ENCODE assay signal across 13 cellular contexts in the genomic region with DNA sequence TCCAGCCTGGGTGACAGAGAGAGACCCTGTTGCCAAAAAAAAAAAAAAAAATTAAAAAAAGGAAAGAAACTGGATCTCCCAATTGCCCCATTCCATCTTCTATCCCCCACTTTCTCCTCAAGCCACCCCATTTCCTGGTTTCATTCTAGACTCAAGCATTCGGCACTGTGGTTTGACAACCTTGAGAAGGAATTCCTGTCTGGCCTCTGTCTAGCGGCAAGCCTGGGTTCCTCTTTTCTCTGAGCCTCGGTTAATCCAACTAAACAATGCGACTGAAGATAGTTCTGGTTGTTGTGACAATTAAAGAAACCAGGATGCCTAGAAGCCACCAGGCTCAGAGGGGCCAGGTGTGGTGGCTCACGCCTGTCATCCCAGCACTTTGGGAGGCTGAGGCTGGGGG. TPM values are rescaled to one million over a fixed set of nuclear protein-coding genes. Genes with fewer than 3 reads are reported as not detected.
A peak's percentile ranks its signal among the peaks of the same experiment; 100 is the strongest.
DNase-seq lines count a peak whose midpoint lies in the region; ATAC-seq, FAIRE-seq and TF ChIP-seq lines count a peak whose summit lies in the region.
"Had no signal": no experiment of that assay in that cellular context is flagged by ENCODE, and none has a peak within 500 bp of the region (broad histone marks: within the 10 kb centered on the region; RNA-seq: fewer than 3 reads in every experiment).

No MANE protein-coding gene starts in this region.

- H3K79me2 ChIP-seq in hepatocyte, result no peaks in the 10 kb centered on the region

- H3K4me1 ChIP-seq in hepatocyte (ENCODE audit: insufficient read depth), result peaks cover 25% of the 10 kb centered on the region
- H3K4me1 ChIP-seq in skeletal muscle tissue (ENCODE audit: control insufficient read depth in 3 of 3, insufficient read depth in 3 of 3, low read length in 3 of 3), result peaks cover 3 to 7% (median 7%) of the 10 kb centered on the region in 3 donors
- H3K4me1 ChIP-seq: neural progenitor cell had no signal

- H3K9me2 ChIP-seq in hepatocyte (replicated peaks; ENCODE audit: insufficient read depth), result no peaks in the 10 kb centered on the region

- peak overlapping the region; percentile 68 for H3K4me2 ChIP-seq in hepatocyte
- H3K4me2 ChIP-seq: neural progenitor cell had no signal

- ATAC-seq in HG03442 (IDR thresholded peaks at IDR 0.05; ENCODE audit: unreplicated experiment) (no peak), HG03460 (IDR thresholded peaks at IDR 0.05; ENCODE audit: unreplicated experiment) (no peak)

- TF ChIP-seq CTCF in hepatocyte (IDR thresholded peaks at IDR 0.05; ENCODE audit: poor library complexity), result no peak

- DNase-seq in GM18507 (ENCODE audit: extremely low spot score, insufficient read length, low read depth) (no peak), SKM-1 treated with dmso at 0.1 percent for 144 hours (lab: John Stamatoyannopoulos, UW; ENCODE audit: unreplicated experiment) (peak; percentile 74), hepatocyte (ENCODE audit: low spot score) (no peak)
- DNase-seq in NK-92 treated with Interleukin-12 subunit alpha and Interleukin-12 subunit beta, amount 100 ng/mL, for 24 hours (lab: John Stamatoyannopoulos, UW), result no peak
- no peak for DNase-seq in activated CD4-positive, alpha-beta T cell treated with anti-CD3 and anti-CD28 coated beads, Interleukin-2, amount 50 U/mL, for 1 hour
- DNase-seq: activated CD4-positive, alpha-beta T cell treated with anti-CD3 and anti-CD28 coated beads, Interleukin-2, amount 10 ng/mL, durations not matched to agents 7 days and 5 days; DMS153; effector CD4-positive, alpha-beta T cell had no signal

- no peak overlapping the region for H3K9ac ChIP-seq in skeletal muscle tissue (ENCODE audit: low read depth in 1 of 3, low read length in 3 of 3)
- H3K9ac ChIP-seq: neural progenitor cell had no signal

- H3K36me3 ChIP-seq in hepatocyte (replicated peaks; ENCODE audit: insufficient read depth, low read depth) (no peaks in the 10 kb centered on the region), skeletal muscle tissue (ENCODE audit: control insufficient read depth in 3 of 3, insufficient read depth in 3 of 3, low read length in 3 of 3) (no peaks in the 10 kb centered on the region)
- H3K36me3 ChIP-seq: neural progenitor cell had no signal

- no peak overlapping the region for H3K4me3 ChIP-seq in hepatocyte
- H3K4me3 ChIP-seq in skeletal muscle tissue (ENCODE audit: low read length in 3 of 3), result no peak overlapping the region
- H3K4me3 ChIP-seq: neural progenitor cell, SK-N-MC had no signal

- H3K9me3 ChIP-seq in hepatocyte (ENCODE audit: low read depth) (no peaks in the 10 kb centered on the region), skeletal muscle tissue (ENCODE audit: control insufficient read depth in 3 of 3, low read length in 3 of 3) (no peaks in the 10 kb centered on the region)

- peak; percentile 38 for FAIRE-seq in GM18507 (lab: Jason Lieb, UNC)

- no peaks in the 10 kb centered on the region for H3K27me3 ChIP-seq in hepatocyte
- peaks cover 0 to 7% (median 6%) of the 10 kb centered on the region in 3 donors for H3K27me3 ChIP-seq in skeletal muscle tissue (ENCODE audit: control insufficient read depth in 3 of 3, insufficient read depth in 3 of 3, low read length in 3 of 3)
- H3K27me3 ChIP-seq: neural progenitor cell had no signal

- H4K20me1 ChIP-seq in hepatocyte (ENCODE audit: insufficient read depth, poor library complexity, severe bottlenecking), result no peaks in the 10 kb centered on the region

- H3K27ac ChIP-seq in hepatocyte (peak overlapping the region; percentile 78), skeletal muscle tissue (ENCODE audit: low read depth, low read length) (peak overlapping the region; percentile 62)
- H3K27ac ChIP-seq: neural progenitor cell, SK-N-MC had no signal

- 61% methylated on average over 5 of the region's 5 CpGs for WGBS in hepatocyte (ENCODE audit: low lambda C conversion rate, missing lambda C conversion rate)

- no peak overlapping the region for H2AFZ ChIP-seq in hepatocyte
- H2AFZ ChIP-seq: neural progenitor cell had no signal

RNA-seq across cellular contexts. Expression of gene C3, which starts 3.3 kb away (rescaled TPM):
- total RNA-seq in hepatocyte (563 and 814 TPM in 2 replicates), skeletal muscle tissue (71.5 TPM)
- polyA plus RNA-seq in hepatocyte, result 493 and 556 TPM in 2 replicates
- total RNA-seq: activated CD4-positive, alpha-beta T cell treated with anti-CD3 and anti-CD28 coated beads, Interleukin-2, amount 10 ng/mL, durations not matched to agents 7 days and 5 days had no signal

RNA-seq across cellular contexts. Expression of gene GPR108, which starts 13.6 kb away (rescaled TPM):
- total RNA-seq in hepatocyte (59.0 and 66.6 TPM in 2 replicates), skeletal muscle tissue (14.6 TPM)
- polyA plus RNA-seq in hepatocyte, result 120 TPM in 2 replicates

RNA-seq across cellular contexts. Expression of gene TRIP10, which starts 15.7 kb away (rescaled TPM):
- total RNA-seq in hepatocyte (48.8 and 50.5 TPM in 2 replicates), skeletal muscle tissue (32.9 TPM)
- polyA plus RNA-seq in hepatocyte, result 79.5 and 85.7 TPM in 2 replicates

RNA-seq across cellular contexts. Expression of gene SH2D3A, which starts 43.5 kb away (rescaled TPM):
- total RNA-seq in hepatocyte, result 14.8 and 18.9 TPM in 2 replicates
- 19.6 and 26.0 TPM in 2 replicates for polyA plus RNA-seq in hepatocyte
- total RNA-seq in skeletal muscle tissue, result not detected

RNA-seq across cellular contexts. Expression of gene VAV1, which starts 48.8 kb away (rescaled TPM):
- total RNA-seq in hepatocyte, result 0.23 and 0.32 TPM in 2 replicates
- polyA plus RNA-seq in hepatocyte, result not detected in 2 replicates
- total RNA-seq in skeletal muscle tissue, result 4.7 TPM
